In the genomic region with DNA sequence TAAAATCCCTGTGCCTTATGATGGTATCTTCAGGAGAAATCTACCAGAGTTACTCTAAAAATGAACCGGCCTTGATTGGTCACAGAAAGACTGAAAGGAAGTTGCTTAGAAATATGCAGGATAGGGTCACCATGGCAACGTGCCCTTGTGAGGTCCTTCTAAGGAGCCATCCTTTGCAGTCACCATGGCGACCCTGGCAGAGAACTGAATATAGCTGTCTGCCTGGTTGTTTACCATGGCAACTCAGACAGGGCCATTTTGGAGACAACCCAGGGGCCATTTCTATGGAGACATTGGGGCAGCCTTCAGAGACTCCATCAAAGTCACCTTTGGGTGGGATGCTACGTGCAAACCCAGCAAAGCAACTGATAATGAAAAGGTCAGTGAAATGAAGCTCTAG, we compare ENCODE assay signal across 13 cellular contexts. TPM values are rescaled to one million over a fixed set of nuclear protein-coding genes. Genes with fewer than 3 reads are reported as not detected.
A peak's percentile ranks its signal among the peaks of the same experiment; 100 is the strongest.
DNase-seq lines count a peak whose midpoint lies in the region; ATAC-seq lines count a peak whose summit lies in the region.
"Had no signal": no experiment of that assay in that cellular context is flagged by ENCODE, and none has a peak within 500 bp of the region (broad histone marks: within the 10 kb centered on the region; RNA-seq: fewer than 3 reads in every experiment).

No MANE protein-coding gene starts in this region.

- no peak overlapping the region for H2BK120ac ChIP-seq in mesenchymal stem cell (ENCODE audit: low read depth, low read length)

- no peak overlapping the region for H2BK15ac ChIP-seq in mesenchymal stem cell (ENCODE audit: low read depth, poor library complexity, severe bottlenecking)

- no peak overlapping the region for H3K4me3 ChIP-seq in mesenchymal stem cell (ENCODE audit: insufficient read depth in 1 of 2, low read depth in 1 of 2, low read length in 2 of 2)

- H3K36me3 ChIP-seq in mesenchymal stem cell (ENCODE audit: control insufficient read depth in 1 of 2, insufficient read depth in 2 of 2, low read depth in 1 of 2, low read length in 2 of 2) = peaks cover 0 to 34% of the 10 kb centered on the region in 2 experiments

- H3K27ac ChIP-seq in mesenchymal stem cell (ENCODE audit: low read length, poor library complexity, severe bottlenecking) = no peak overlapping the region

- no peak overlapping the region for H3K27ac Mint-ChIP-seq in stimulated activated effector memory CD8-positive, alpha-beta T cell treated with anti-CD3 and anti-CD28 coated beads, Interleukin-12 subunit alpha, Interleukin-12 subunit beta, amount 100 ng/mL, for 72 hours
- no peak overlapping the region for H3K27ac Mint-ChIP-seq in T-helper 17 cell
- no peak overlapping the region for H3K27ac Mint-ChIP-seq in effector memory CD8-positive, alpha-beta T cell
- H3K27ac Mint-ChIP-seq: immature natural killer cell; natural killer cell treated with Interleukin-12 subunit alpha and Interleukin-12 subunit beta and Interleukin-15 and Interleukin-18, amount 100 ng/mL, for 72 hours had no signal

- no peak overlapping the region for H3K9ac ChIP-seq in mesenchymal stem cell (ENCODE audit: low read length)

- no peaks in the 10 kb centered on the region for H3K9me3 Mint-ChIP-seq in stimulated activated effector memory CD8-positive, alpha-beta T cell treated with anti-CD3 and anti-CD28 coated beads, Interleukin-12 subunit alpha, Interleukin-12 subunit beta, amount 100 ng/mL, for 72 hours
- H3K9me3 Mint-ChIP-seq in effector memory CD8-positive, alpha-beta T cell = no peaks in the 10 kb centered on the region

- 94% methylated on average over 4 of the region's 4 CpGs for WGBS in mesenchymal stem cell

- no peak overlapping the region for H3K18ac ChIP-seq in mesenchymal stem cell (ENCODE audit: low read depth in 1 of 2, low read length in 2 of 2)

- H2AFZ ChIP-seq in mesenchymal stem cell (ENCODE audit: low read depth, low read length) = no peak overlapping the region

- H3K4me1 ChIP-seq in mesenchymal stem cell (ENCODE audit: control insufficient read depth, insufficient read depth, low read depth, low read length) = no peaks in the 10 kb centered on the region

- H3K4me2 ChIP-seq in mesenchymal stem cell (ENCODE audit: low read length, poor library complexity, severe bottlenecking) = no peak overlapping the region

- ATAC-seq in stimulated activated effector memory CD8-positive, alpha-beta T cell treated with anti-CD3 and anti-CD28 coated beads, Interleukin-12 subunit alpha, Interleukin-12 subunit beta, amount 100 ng/mL, for 72 hours = no peak
- no peak for ATAC-seq in T-helper 17 cell
- no peak for ATAC-seq in effector memory CD8-positive, alpha-beta T cell (replicated peaks)
- ATAC-seq: natural killer cell treated with Interleukin-12 subunit alpha and Interleukin-12 subunit beta and Interleukin-15 and Interleukin-18, amount 100 ng/mL, for 72 hours had no signal

- no peak overlapping the region for H2AK5ac ChIP-seq in mesenchymal stem cell (ENCODE audit: low read length, severe bottlenecking)

- H3K4me3 Mint-ChIP-seq in stimulated activated effector memory CD8-positive, alpha-beta T cell treated with anti-CD3 and anti-CD28 coated beads, Interleukin-12 subunit alpha, Interleukin-12 subunit beta, amount 100 ng/mL, for 72 hours = no peak overlapping the region
- no peak overlapping the region for H3K4me3 Mint-ChIP-seq in T-helper 17 cell
- H3K4me3 Mint-ChIP-seq in effector memory CD8-positive, alpha-beta T cell = no peak overlapping the region
- H3K4me3 Mint-ChIP-seq: immature natural killer cell; natural killer cell treated with Interleukin-12 subunit alpha and Interleukin-12 subunit beta and Interleukin-15 and Interleukin-18, amount 100 ng/mL, for 72 hours had no signal

- no peak overlapping the region for H4K91ac ChIP-seq in mesenchymal stem cell (ENCODE audit: low read length)

- H3K36me3 Mint-ChIP-seq in stimulated activated effector memory CD8-positive, alpha-beta T cell treated with anti-CD3 and anti-CD28 coated beads, Interleukin-12 subunit alpha, Interleukin-12 subunit beta, amount 100 ng/mL, for 72 hours = no peaks in the 10 kb centered on the region
- peaks cover 3% of the 10 kb centered on the region for H3K36me3 Mint-ChIP-seq in T-helper 17 cell (ENCODE audit: low read depth)
- no peaks in the 10 kb centered on the region for H3K36me3 Mint-ChIP-seq in effector memory CD8-positive, alpha-beta T cell (ENCODE audit: insufficient read depth)
- H3K36me3 Mint-ChIP-seq: immature natural killer cell; natural killer cell treated with Interleukin-12 subunit alpha and Interleukin-12 subunit beta and Interleukin-15 and Interleukin-18, amount 100 ng/mL, for 72 hours had no signal

- no peaks in the 10 kb centered on the region for H3K27me3 ChIP-seq in mesenchymal stem cell (ENCODE audit: control insufficient read depth in 1 of 2, insufficient read depth in 1 of 2, low read length in 2 of 2)

- no peak overlapping the region for H3K23ac ChIP-seq in mesenchymal stem cell (ENCODE audit: low read length in 2 of 2)

- H3K79me1 ChIP-seq in mesenchymal stem cell (replicated peaks; ENCODE audit: low read length, poor library complexity, severe bottlenecking) = peaks cover 9% of the 10 kb centered on the region

- no peaks in the 10 kb centered on the region for H3K4me1 Mint-ChIP-seq in stimulated activated effector memory CD8-positive, alpha-beta T cell treated with anti-CD3 and anti-CD28 coated beads, Interleukin-12 subunit alpha, Interleukin-12 subunit beta, amount 100 ng/mL, for 72 hours
- H3K4me1 Mint-ChIP-seq in T-helper 17 cell = peaks cover 3% of the 10 kb centered on the region
- no peaks in the 10 kb centered on the region for H3K4me1 Mint-ChIP-seq in effector memory CD8-positive, alpha-beta T cell (ENCODE audit: low read depth in 2 of 2)
- H3K4me1 Mint-ChIP-seq: immature natural killer cell had no signal

- H3K14ac ChIP-seq in mesenchymal stem cell (ENCODE audit: low read length in 2 of 2) = no peak overlapping the region

- H4K8ac ChIP-seq in mesenchymal stem cell (ENCODE audit: low read length) = no peak overlapping the region

- no peak overlapping the region for H3K4ac ChIP-seq in mesenchymal stem cell (ENCODE audit: low read depth in 1 of 2, low read length in 2 of 2)

- H3K9me3 ChIP-seq in mesenchymal stem cell (ENCODE audit: control insufficient read depth, low read length) (no peaks in the 10 kb centered on the region), T-helper 17 cell (ENCODE audit: control insufficient read depth, low read length, poor library complexity, severe bottlenecking) (no peaks in the 10 kb centered on the region)

- H2BK5ac ChIP-seq in mesenchymal stem cell (ENCODE audit: low read depth, low read length, poor library complexity, severe bottlenecking) = no peak overlapping the region

- H2BK12ac ChIP-seq in mesenchymal stem cell (ENCODE audit: low read length in 2 of 2) = no peak overlapping the region

- H3K27me3 Mint-ChIP-seq in T-helper 17 cell = no peaks in the 10 kb centered on the region
- peaks cover 0 to 4% of the 10 kb centered on the region in 2 donors for H3K27me3 Mint-ChIP-seq in effector memory CD8-positive, alpha-beta T cell
- H3K27me3 Mint-ChIP-seq: natural killer cell treated with Interleukin-12 subunit alpha and Interleukin-12 subunit beta and Interleukin-15 and Interleukin-18, amount 100 ng/mL, for 72 hours had no signal

- peak; percentile 7 for DNase-seq in EL
- peak; percentile 86 for DNase-seq in NCI-H524 (lab: John Stamatoyannopoulos, UW)
- peak; percentile 67 for DNase-seq in ecto neural progenitor cell (ENCODE audit: low spot score)
- DNase-seq in mesenchymal stem cell = peak; percentile 9
- no peak for DNase-seq in retina
- DNase-seq in stimulated activated effector memory CD8-positive, alpha-beta T cell treated with anti-CD3 and anti-CD28 coated beads, Interleukin-12 subunit alpha, Interleukin-12 subunit beta, amount 100 ng/mL, for 72 hours (ENCODE audit: low spot score in 2 of 2) = no peak
- DNase-seq in T-helper 17 cell = no peak
- DNase-seq in effector memory CD8-positive, alpha-beta T cell = no peak
- DNase-seq: activated effector memory CD4-positive, alpha-beta T cell treated with Interleukin-2 at 50 U/mL for 16 hours; immature natural killer cell; NCI-H146; stimulated activated CD4-positive, alpha-beta T cell treated with anti-CD3 and anti-CD28 coated beads, Interleukin-15, amount 100 ng/mL, for 24 hours had no signal

RNA-seq across cellular contexts. Expression of gene SNX7, which starts 43.0 kb away (rescaled TPM):
- 41.6 TPM for polyA plus RNA-seq in mesenchymal stem cell (2013, experiment 1 of 2)
- polyA plus RNA-seq in mesenchymal stem cell (2013, experiment 2 of 2) = 44.8 TPM
- total RNA-seq in T-helper 17 cell = 1 to 10 TPM in 1 of 2 donors, under 1 TPM in 1; 0.99 to 2.1 TPM
- polyA plus RNA-seq: immature natural killer cell had no signal

Comparison
In these comparisons a context has a peak if more than half of its experiments do, and no peak if none do; other contexts are left out.
1. DNase-seq: peak in EL (single experiment), NCI-H524 (2 of 2), ecto neural progenitor cell (single experiment) and mesenchymal stem cell (single experiment); none in retina (single experiment), stimulated activated effector memory CD8-positive, alpha-beta T cell treated with anti-CD3 and anti-CD28 coated beads, Interleukin-12 subunit alpha, Interleukin-12 subunit beta, amount 100 ng/mL, for 72 hours (0 of 2), T-helper 17 cell (0 of 3) and effector memory CD8-positive, alpha-beta T cell (0 of 3).